11 cellular contexts compared by ENCODE assay signal in genomic region chr4:69832326-69833030, GRCh38. TPM values are rescaled to one million over a fixed set of nuclear protein-coding genes. Genes with fewer than 3 reads are reported as not detected.
DNase-seq lines count a peak whose midpoint lies in the region; ATAC-seq and TF ChIP-seq lines count a peak whose summit lies in the region.
"Had no signal": no experiment of that assay in that cellular context is flagged by ENCODE, and none has a peak within 500 bp of the region (broad histone marks: within the 10 kb centered on the region; RNA-seq: fewer than 3 reads in every experiment).

No MANE protein-coding gene starts in this region.

- CTCF ChIA-PET in CD8-positive, alpha-beta memory T cell (lab: Charles Lee): interaction anchor here (2.3 kb wide), 1 partner anchor 10 kb away, joined by 6 read pairs; no protein-coding TSS in a partner anchor
- CTCF ChIA-PET in activated CD8-positive, alpha-beta memory T cell treated with anti-CD3 and anti-CD28 coated beads, Interleukin-2, amount 10 ng/mL, durations not matched to agents 7 days and 5 days (lab: Charles Lee): interaction anchor here (1.5 kb wide), 1 partner anchor 9 kb away, joined by 4 read pairs; no protein-coding TSS in a partner anchor

- intact Hi-C loops in dorsolateral prefrontal cortex (cut with DNase I): no loop called here

- H3K4me1 Mint-ChIP-seq in CD8-positive, alpha-beta memory T cell: peaks cover 3 to 7% (median 7%) of the 10 kb centered on the region in 3 donors
- peaks cover 2% of the 10 kb centered on the region for H3K4me1 Mint-ChIP-seq in activated CD8-positive, alpha-beta memory T cell treated with anti-CD3 and anti-CD28 coated beads, Interleukin-2, amount 10 ng/mL, durations not matched to agents 7 days and 5 days

- H3K36me3 Mint-ChIP-seq in CD8-positive, alpha-beta memory T cell: no peaks in the 10 kb centered on the region
- no peaks in the 10 kb centered on the region for H3K36me3 Mint-ChIP-seq in activated CD8-positive, alpha-beta memory T cell treated with anti-CD3 and anti-CD28 coated beads, Interleukin-2, amount 10 ng/mL, durations not matched to agents 7 days and 5 days

- peaks cover 0 to 2% of the 10 kb centered on the region in 2 donors for H3K27me3 Mint-ChIP-seq in CD8-positive, alpha-beta memory T cell
- H3K27me3 Mint-ChIP-seq in activated CD8-positive, alpha-beta memory T cell treated with anti-CD3 and anti-CD28 coated beads, Interleukin-2, amount 10 ng/mL, durations not matched to agents 7 days and 5 days: no peaks in the 10 kb centered on the region

- H3K27ac Mint-ChIP-seq in CD8-positive, alpha-beta memory T cell: no peak overlapping the region
- no peak overlapping the region for H3K27ac Mint-ChIP-seq in activated CD8-positive, alpha-beta memory T cell treated with anti-CD3 and anti-CD28 coated beads, Interleukin-2, amount 10 ng/mL, durations not matched to agents 7 days and 5 days

- no peak overlapping the region for H3K4me3 ChIP-seq in CD8-positive, alpha-beta memory T cell (ENCODE audit: low read length)
- no peak overlapping the region for H3K4me3 ChIP-seq in dorsolateral prefrontal cortex

- peaks cover 0 to 1% (median 0%) of the 10 kb centered on the region in 5 donors for H3K9me3 Mint-ChIP-seq in CD8-positive, alpha-beta memory T cell
- no peaks in the 10 kb centered on the region for H3K9me3 Mint-ChIP-seq in activated CD8-positive, alpha-beta memory T cell treated with anti-CD3 and anti-CD28 coated beads, Interleukin-2, amount 10 ng/mL, durations not matched to agents 7 days and 5 days (ENCODE audit: low read depth)

- H3K27me3 ChIP-seq in CD8-positive, alpha-beta memory T cell (ENCODE audit: insufficient read depth, low read length, poor library complexity, severe bottlenecking): no peaks in the 10 kb centered on the region
- H3K27me3 ChIP-seq in dorsolateral prefrontal cortex: peaks cover 0 to 5% (median 0%) of the 10 kb centered on the region in 45 donors

- no peak overlapping the region for H3K4me3 Mint-ChIP-seq in CD8-positive, alpha-beta memory T cell
- no peak overlapping the region for H3K4me3 Mint-ChIP-seq in activated CD8-positive, alpha-beta memory T cell treated with anti-CD3 and anti-CD28 coated beads, Interleukin-2, amount 10 ng/mL, durations not matched to agents 7 days and 5 days

- peak; percentile 42 for ATAC-seq in GM21786 (IDR thresholded peaks at IDR 0.05; ENCODE audit: unreplicated experiment)
- no peak for ATAC-seq in activated CD8-positive, alpha-beta memory T cell treated with anti-CD3 and anti-CD28 coated beads, Interleukin-2, amount 10 ng/mL, durations not matched to agents 7 days and 5 days

- DNase-seq in CD8-positive, alpha-beta memory T cell: no peak
- DNase-seq in LoVo (ENCODE audit: low spot score) (peak; percentile 78), left kidney (ENCODE audit: low read depth, low spot score) (peak; percentile 76), dorsolateral prefrontal cortex (no peak), NCI-H2227 treated with DMSO at 0.1 percent for 48 hours (lab: John Stamatoyannopoulos, UW) (no peak)
- no peak for DNase-seq in activated CD8-positive, alpha-beta memory T cell treated with anti-CD3 and anti-CD28 coated beads, Interleukin-2, amount 10 ng/mL, durations not matched to agents 7 days and 5 days
- DNase-seq in activated naive CD4-positive, alpha-beta T cell (lab: John Stamatoyannopoulos, UW): no peak
- DNase-seq: NCI-H1105 treated with DMSO at 0.1 percent for 48 hours; stimulated activated CD4-positive, alpha-beta T cell treated with anti-CD3 and anti-CD28 coated beads, Interleukin-1b, Interleukin-23, amount 100 ng/mL, for 48 hours had no signal

- H3K9me3 ChIP-seq in CD8-positive, alpha-beta memory T cell (ENCODE audit: low read length): no peaks in the 10 kb centered on the region

- H3K4me1 ChIP-seq in CD8-positive, alpha-beta memory T cell (ENCODE audit: insufficient read depth, low read length): no peaks in the 10 kb centered on the region

- POLR2A ChIA-PET in CD8-positive, alpha-beta memory T cell (lab: Charles Lee): no interaction called here

- no peaks in the 10 kb centered on the region for H3K36me3 ChIP-seq in CD8-positive, alpha-beta memory T cell (ENCODE audit: insufficient read depth, low read length)

- H3K27ac ChIP-seq in CD8-positive, alpha-beta memory T cell (ENCODE audit: low read depth, low read length): peak overlapping the region; percentile 43
- no peak overlapping the region for H3K27ac ChIP-seq in dorsolateral prefrontal cortex

- TF ChIP-seq CTCF in dorsolateral prefrontal cortex (IDR thresholded peaks at IDR 0.05 in 54 of 56, conservative IDR thresholded peaks at IDR 0.05 in 2 of 56; ENCODE audit: low read depth in 1 of 56, partially characterized antibody in 56 of 56): no peak

RNA-seq across cellular contexts. Expression of gene SULT1E1, which starts 27.5 kb away (rescaled TPM):
- total RNA-seq in CD8-positive, alpha-beta memory T cell: not detected
- polyA plus RNA-seq in CD8-positive, alpha-beta memory T cell: not detected
- total RNA-seq in activated CD8-positive, alpha-beta memory T cell treated with anti-CD3 and anti-CD28 coated beads, Interleukin-2, amount 10 ng/mL, durations not matched to agents 7 days and 5 days: not detected
- under 1 TPM in 1 of 120 experiments, not detected in 119; 0.28 TPM for total RNA-seq in dorsolateral prefrontal cortex
- polyA plus RNA-seq: BJ had no signal

Comparison
In these comparisons a context has a peak if more than half of its experiments do, and no peak if none do; other contexts are left out.
1. DNase-seq: peak in LoVo (single experiment) and left kidney (single experiment); none in CD8-positive, alpha-beta memory T cell (0 of 5), activated CD8-positive, alpha-beta memory T cell treated with anti-CD3 and anti-CD28 coated beads, Interleukin-2, amount 10 ng/mL, durations not matched to agents 7 days and 5 days (single experiment), dorsolateral prefrontal cortex (0 of 10), NCI-H2227 treated with DMSO at 0.1 percent for 48 hours (single experiment) and activated naive CD4-positive, alpha-beta T cell (0 of 4).